ENCODE assay signal across 11 cellular contexts in the genomic region with DNA sequence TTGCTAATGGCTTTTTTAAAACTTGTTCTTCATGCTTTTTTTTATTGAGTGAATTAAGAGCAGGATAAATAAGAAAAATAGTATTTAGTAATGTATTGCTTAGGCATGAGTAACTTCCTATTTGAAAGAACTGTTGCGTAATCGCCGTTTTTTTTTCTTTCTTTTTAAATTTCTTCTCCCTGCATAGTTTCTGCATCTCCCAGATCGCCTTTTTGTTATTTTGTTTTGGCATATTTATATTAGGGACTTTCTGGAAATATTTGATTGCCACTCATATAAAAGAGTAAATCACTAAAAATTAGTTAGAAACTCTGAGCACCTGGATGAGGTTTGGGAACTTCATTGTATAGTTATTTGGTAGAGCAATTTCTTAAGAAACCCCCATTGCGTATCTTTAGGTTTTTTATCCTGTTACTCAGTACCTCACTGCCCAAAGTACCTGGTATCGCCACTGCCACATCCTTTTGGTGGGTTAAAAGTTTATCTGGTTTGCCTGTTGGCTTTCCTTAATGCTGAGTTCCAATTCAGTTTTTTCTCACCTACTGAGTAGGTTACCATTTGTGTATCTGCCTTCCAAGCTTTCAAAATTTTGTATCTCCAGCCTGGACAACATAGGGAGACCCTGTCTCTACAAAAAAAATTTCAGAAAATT. TPM values are rescaled to one million over a fixed set of nuclear protein-coding genes. Genes with fewer than 3 reads are reported as not detected.
DNase-seq lines count a peak whose midpoint lies in the region; TF ChIP-seq lines count a peak whose summit lies in the region.
"Had no signal": no experiment of that assay in that cellular context is flagged by ENCODE, and none has a peak within 500 bp of the region (broad histone marks: within the 10 kb centered on the region; RNA-seq: fewer than 3 reads in every experiment).

No MANE protein-coding gene starts in this region.

- WGBS in esophagus squamous epithelium, 2 donors = 11 to 18% methylated on average over 6 of the region's 6 CpGs

- H3K27me3 ChIP-seq in PC-9 (ENCODE audit: insufficient read depth, low read depth) = no peaks in the 10 kb centered on the region
- H3K27me3 ChIP-seq in esophagus squamous epithelium = no peaks in the 10 kb centered on the region
- H3K27me3 ChIP-seq: BLaER1 had no signal

- H3K36me3 Mint-ChIP-seq in activated CD4-positive, alpha-beta memory T cell treated with anti-CD3 and anti-CD28 coated beads, Interleukin-2, amount 10 ng/mL, durations not matched to agents 7 days and 5 days (ENCODE audit: low read depth) = peaks cover 59% of the 10 kb centered on the region
- peaks cover 30% of the 10 kb centered on the region for H3K36me3 Mint-ChIP-seq in activated CD4-positive, alpha-beta memory T cell treated with anti-CD3 and anti-CD28 coated beads for 36 hours

- POLR2A ChIA-PET in activated CD4-positive, alpha-beta memory T cell treated with anti-CD3 and anti-CD28 coated beads, Interleukin-2, amount 10 ng/mL, durations not matched to agents 7 days and 5 days (lab: Charles Lee) = interaction anchor here (1.0 to 2.0 kb wide), 6 partner anchors 12 to 411 kb away, joined by 3 to 9 read pairs (median 4); partner anchors contain the start of genes LPAR6 and NUDT15
- POLR2A ChIA-PET in activated CD4-positive, alpha-beta memory T cell treated with anti-CD3 and anti-CD28 coated beads for 36 hours (lab: Charles Lee) = no interaction called here
- POLR2A ChIA-PET in PC-9 (lab: Charles Lee; ENCODE audit: unreplicated experiment) = interaction anchor here (0.6 kb wide), 1 partner anchor 48 kb away, joined by 6 read pairs; no protein-coding TSS in a partner anchor

- BruUV-seq in PC-9 (replicated peaks; lab: Mats Ljungman, UMichigan) = no TSS peak

- no peak overlapping the region for H3K27ac ChIP-seq in PC-9
- H3K27ac ChIP-seq in esophagus squamous epithelium = peak overlapping the region; percentile 47 to 82 (median 64)
- H3K27ac ChIP-seq: BLaER1 had no signal

- no peaks in the 10 kb centered on the region for H3K79me2 ChIP-seq in PC-9 (ENCODE audit: low read depth)

- H3K27ac Mint-ChIP-seq in activated CD4-positive, alpha-beta memory T cell treated with anti-CD3 and anti-CD28 coated beads, Interleukin-2, amount 10 ng/mL, durations not matched to agents 7 days and 5 days = peak overlapping the region; percentile 80
- H3K27ac Mint-ChIP-seq in activated CD4-positive, alpha-beta memory T cell treated with anti-CD3 and anti-CD28 coated beads for 36 hours = no peak overlapping the region

- no peaks in the 10 kb centered on the region for H3K27me3 Mint-ChIP-seq in activated CD4-positive, alpha-beta memory T cell treated with anti-CD3 and anti-CD28 coated beads, Interleukin-2, amount 10 ng/mL, durations not matched to agents 7 days and 5 days
- no peaks in the 10 kb centered on the region for H3K27me3 Mint-ChIP-seq in activated CD4-positive, alpha-beta memory T cell treated with anti-CD3 and anti-CD28 coated beads for 36 hours

- intact Hi-C loops in activated CD4-positive, alpha-beta memory T cell treated with anti-CD3 and anti-CD28 coated beads for 36 hours (cut with micrococcal nuclease) = loop anchor here (2.0 to 5.0 kb wide), 3 partner anchors 14 to 42 kb away; partner anchors contain the start of gene LPAR6
- intact Hi-C loops in PC-9 (cut with micrococcal nuclease; ENCODE audit: unreplicated experiment) (no loop called here), esophagus squamous epithelium (cut with DNase I) (no loop called here)

- H3K9me3 ChIP-seq in PC-9 (ENCODE audit: insufficient read depth, low read depth) (peaks cover 8% of the 10 kb centered on the region; the same call in 1 of the 2 replicates), esophagus squamous epithelium (peaks cover 0 to 14% (median 14%) of the 10 kb centered on the region in 3 donors)

- CTCF ChIA-PET in activated CD4-positive, alpha-beta memory T cell treated with anti-CD3 and anti-CD28 coated beads, Interleukin-2, amount 10 ng/mL, durations not matched to agents 7 days and 5 days (lab: Charles Lee) = interaction anchor here (1.2 kb wide), 1 partner anchor 131 kb away, joined by 3 read pairs; no protein-coding TSS in a partner anchor
- CTCF ChIA-PET in activated CD4-positive, alpha-beta memory T cell treated with anti-CD3 and anti-CD28 coated beads for 36 hours (lab: Charles Lee) = no interaction called here
- CTCF ChIA-PET in PC-9 (lab: Charles Lee) = no interaction called here

- H3K4me3 Mint-ChIP-seq in activated CD4-positive, alpha-beta memory T cell treated with anti-CD3 and anti-CD28 coated beads, Interleukin-2, amount 10 ng/mL, durations not matched to agents 7 days and 5 days = peak overlapping the region; percentile 50
- no peak overlapping the region for H3K4me3 Mint-ChIP-seq in activated CD4-positive, alpha-beta memory T cell treated with anti-CD3 and anti-CD28 coated beads for 36 hours

- no peak overlapping the region for H2AFZ ChIP-seq in PC-9

- no peak overlapping the region for H3K4me3 ChIP-seq in PC-9
- H3K4me3 ChIP-seq in esophagus squamous epithelium = peak overlapping the region in 2 of 4 donors; percentile 12 to 29
- H3K4me3 ChIP-seq: BLaER1 had no signal

- TF ChIP-seq POLR2A in esophagus squamous epithelium (IDR thresholded peaks at IDR 0.05) = no peak

- peak overlapping the region; percentile 38 for H3K4me2 ChIP-seq in PC-9
- H3K4me2 ChIP-seq: BLaER1 had no signal

- TF ChIP-seq CTCF in PC-9 (conservative IDR thresholded peaks at IDR 0.05) = no peak
- TF ChIP-seq CTCF in esophagus squamous epithelium (IDR thresholded peaks at IDR 0.05) = no peak

- H3K4me1 ChIP-seq in PC-9 (replicated peaks; ENCODE audit: insufficient read depth) (peaks cover 20% of the 10 kb centered on the region), esophagus squamous epithelium (peaks cover 12 to 43% (median 20%) of the 10 kb centered on the region in 3 donors)
- H3K4me1 ChIP-seq: BLaER1 had no signal

- no peaks in the 10 kb centered on the region for H4K20me1 ChIP-seq in PC-9 (ENCODE audit: insufficient read depth)
- H4K20me1 ChIP-seq: BLaER1 had no signal

- peaks cover 27% of the 10 kb centered on the region for H3K9me3 Mint-ChIP-seq in activated CD4-positive, alpha-beta memory T cell treated with anti-CD3 and anti-CD28 coated beads, Interleukin-2, amount 10 ng/mL, durations not matched to agents 7 days and 5 days
- H3K9me3 Mint-ChIP-seq in activated CD4-positive, alpha-beta memory T cell treated with anti-CD3 and anti-CD28 coated beads for 36 hours = peaks cover 19% of the 10 kb centered on the region

- H3K9me2 ChIP-seq in PC-9 (ENCODE audit: insufficient read depth) = no peaks in the 10 kb centered on the region

- peaks cover 55% of the 10 kb centered on the region for H3K4me1 Mint-ChIP-seq in activated CD4-positive, alpha-beta memory T cell treated with anti-CD3 and anti-CD28 coated beads, Interleukin-2, amount 10 ng/mL, durations not matched to agents 7 days and 5 days
- peaks cover 37% of the 10 kb centered on the region for H3K4me1 Mint-ChIP-seq in activated CD4-positive, alpha-beta memory T cell treated with anti-CD3 and anti-CD28 coated beads for 36 hours (ENCODE audit: low read depth)

- no peaks in the 10 kb centered on the region for H3K36me3 ChIP-seq in PC-9 (ENCODE audit: low read depth)
- peaks cover 0 to 10% (median 0%) of the 10 kb centered on the region in 3 donors for H3K36me3 ChIP-seq in esophagus squamous epithelium

- DNase-seq in activated CD4-positive, alpha-beta memory T cell treated with anti-CD3 and anti-CD28 coated beads, Interleukin-2, amount 10 ng/mL, durations not matched to agents 7 days and 5 days = peak; percentile 34
- no peak for DNase-seq in activated CD4-positive, alpha-beta memory T cell treated with anti-CD3 and anti-CD28 coated beads for 36 hours
- DNase-seq in PC-9 = no peak
- DNase-seq in esophagus squamous epithelium (lab: John Stamatoyannopoulos, UW) = no peak
- peak; percentile 29 for DNase-seq in smooth muscle cell of the brain vasculature (ENCODE audit: low read depth, low spot score)
- no peak for DNase-seq in NCI-H69 (lab: John Stamatoyannopoulos, UW)
- no peak for DNase-seq in NCI-H748 treated with DMSO at 0.1 percent for 48 hours (lab: John Stamatoyannopoulos, UW)
- no peak for DNase-seq in activated gamma-delta T cell (lab: John Stamatoyannopoulos, UW)
- DNase-seq: mesendoderm, NCI-H187 had no signal

- peaks cover 8% of the 10 kb centered on the region for H3F3A ChIP-seq in PC-9 (ENCODE audit: insufficient read depth, low read depth)

RNA-seq across cellular contexts. Expression of gene LPAR6, which starts 36.2 kb away (rescaled TPM):
- total RNA-seq in activated CD4-positive, alpha-beta memory T cell treated with anti-CD3 and anti-CD28 coated beads, Interleukin-2, amount 10 ng/mL, durations not matched to agents 7 days and 5 days = 100 to 1,000 TPM in 1 of 2 experiments, 10 to 100 TPM in 1; 96.8 to 100 TPM
- 1 to 10 TPM; 8.8 TPM for total RNA-seq in activated CD4-positive, alpha-beta memory T cell treated with anti-CD3 and anti-CD28 coated beads for 36 hours
- total RNA-seq in PC-9 (2021) (2.7 TPM in 2 replicates), esophagus squamous epithelium (100 to 1,000 TPM in 1 of 4 donors, 10 to 100 TPM in 3; 50.6 to 102 (median 82.2) TPM)

Comparison
In these comparisons a context has a peak if more than half of its experiments do, and no peak if none do; other contexts are left out.
1. DNase-seq: peak in activated CD4-positive, alpha-beta memory T cell treated with anti-CD3 and anti-CD28 coated beads, Interleukin-2, amount 10 ng/mL, durations not matched to agents 7 days and 5 days (single experiment) and smooth muscle cell of the brain vasculature (single experiment); none in activated CD4-positive, alpha-beta memory T cell treated with anti-CD3 and anti-CD28 coated beads for 36 hours (single experiment), PC-9 (0 of 2), esophagus squamous epithelium (single experiment), NCI-H69 (single experiment), NCI-H748 treated with DMSO at 0.1 percent for 48 hours (single experiment) and activated gamma-delta T cell (single experiment).
2. RNA of gene LPAR6, which starts 36.2 kb away (total RNA-seq): 96.8 to 100 TPM in activated CD4-positive, alpha-beta memory T cell treated with anti-CD3 and anti-CD28 coated beads, Interleukin-2, amount 10 ng/mL, durations not matched to agents 7 days and 5 days and 50.6 to 102 TPM in esophagus squamous epithelium; 8.8 TPM in activated CD4-positive, alpha-beta memory T cell treated with anti-CD3 and anti-CD28 coated beads for 36 hours and 2.7 TPM in PC-9; every median in the first group is over 4 times any median in the second.